In genomic region chr11:112226062-112226921, GRCh38 we compare ENCODE assay signal across 1 cellular context.
A peak's percentile ranks its signal among the peaks of the same experiment; 100 is the strongest.
TF ChIP-seq lines count a peak whose summit lies in the region.

TSS of gene PTS (plus strand) at chr11:112226428. CDS start at chr11:112226444, 16 bp downstream.

TF ChIP-seq in HepG2, 621 proteins besides CTCF, POLR2A, EP300 and RAD21 (continued from another document and continues in another):
- TF ChIP-seq ZBTB44 (CRISPR knock-in tag; IDR thresholded peaks at IDR 0.05) (peak; percentile 33), NFE2L2 (IDR thresholded peaks at IDR 0.05; ENCODE audit: low read length) (no peak), HMG20A (CRISPR knock-in tag; IDR thresholded peaks at IDR 0.05; ENCODE audit: borderline replicate concordance) (no peak), ZBTB49 (CRISPR knock-in tag; IDR thresholded peaks at IDR 0.05; ENCODE audit: borderline replicate concordance) (no peak), PHF5A (CRISPR knock-in tag; IDR thresholded peaks at IDR 0.05; ENCODE audit: low read depth, unreplicated experiment) (peak; percentile 72), ZNF816 (CRISPR knock-in tag; IDR thresholded peaks at IDR 0.05; ENCODE audit: borderline replicate concordance) (0 out of 2 replicates have a peak, but pooled peaks have one; percentile 37), ZNF503 (CRISPR knock-in tag; IDR thresholded peaks at IDR 0.05) (no peak), ZNF740 (CRISPR knock-in tag; IDR thresholded peaks at IDR 0.05) (no peak), ZNF512 (CRISPR knock-in tag; IDR thresholded peaks at IDR 0.05) (no peak), YEATS4 (CRISPR knock-in tag; IDR thresholded peaks at IDR 0.05; ENCODE audit: borderline replicate concordance) (peak; percentile 87), ZNF343 (CRISPR knock-in tag; IDR thresholded peaks at IDR 0.05) (peak; percentile 81; the same call in 1 of the 2 replicates), ZNF672 (CRISPR knock-in tag; IDR thresholded peaks at IDR 0.05) (no peak), DRAP1 (CRISPR knock-in tag; IDR thresholded peaks at IDR 0.05) (no peak), HNRNPK (IDR thresholded peaks at IDR 0.05; ENCODE audit: low read depth, low read length, poor library complexity, severe bottlenecking) (no peak), HNRNPL (IDR thresholded peaks at IDR 0.05; ENCODE audit: low read depth, low read length) (no peak), PLSCR1 (CRISPR knock-in tag; IDR thresholded peaks at IDR 0.05; ENCODE audit: borderline replicate concordance) (no peak), HCFC1 (IDR thresholded peaks at IDR 0.05; ENCODE audit: low read depth, low read length) (0 out of 2 replicates have a peak, but pooled peaks have one; percentile 7), PRDM4 (CRISPR knock-in tag; IDR thresholded peaks at IDR 0.05; ENCODE audit: borderline replicate concordance) (no peak), MIER3 (CRISPR knock-in tag; IDR thresholded peaks at IDR 0.05; ENCODE audit: borderline replicate concordance) (peak; percentile 48; the same call in 1 of the 2 replicates), ZNF224 (CRISPR knock-in tag; IDR thresholded peaks at IDR 0.05) (no peak), REST (IDR thresholded peaks at IDR 0.05; ENCODE audit: borderline replicate concordance in 1 of 2, low read depth in 1 of 2, low read length in 2 of 2) (no peak), NBN (conservative IDR thresholded peaks at IDR 0.05) (no peak), ZFP62 (CRISPR knock-in tag; IDR thresholded peaks at IDR 0.05) (no peak), NR2C2 (CRISPR knock-in tag; IDR thresholded peaks at IDR 0.05; ENCODE audit: borderline replicate concordance) (peak; percentile 59), ZNF34 (CRISPR knock-in tag; IDR thresholded peaks at IDR 0.05; ENCODE audit: borderline replicate concordance) (peak; percentile 85; the same call in 1 of the 2 replicates), BRD4 (CRISPR knock-in tag; IDR thresholded peaks at IDR 0.05) (no peak), ZMYM2 (CRISPR knock-in tag; IDR thresholded peaks at IDR 0.05) (no peak), SRSF9 (IDR thresholded peaks at IDR 0.05; ENCODE audit: borderline replicate concordance, insufficient read depth, low read depth, low read length, poor library complexity, severe bottlenecking) (no peak), ZNF256 (CRISPR knock-in tag; conservative IDR thresholded peaks at IDR 0.05) (no peak), BCL6 (CRISPR knock-in tag; IDR thresholded peaks at IDR 0.05) (no peak; the same call in 1 of the 2 replicates), ZNF274 (CRISPR knock-in tag; IDR thresholded peaks at IDR 0.05) (peak; percentile 89), ZNF282 (IDR thresholded peaks at IDR 0.05; ENCODE audit: partially characterized antibody) (no peak), TFAP4 (IDR thresholded peaks at IDR 0.05; ENCODE audit: borderline replicate concordance, low read depth) (no peak), GRHL1 (CRISPR knock-in tag; conservative IDR thresholded peaks at IDR 0.05) (no peak), FOXO1 (CRISPR knock-in tag; IDR thresholded peaks at IDR 0.05) (peak; percentile 32; the same call in 1 of the 2 replicates)
